10 cellular contexts compared by ENCODE assay signal in genomic region chr17:7840441-7840840, GRCh38. TPM values are rescaled to one million over a fixed set of nuclear protein-coding genes. Genes with fewer than 3 reads are reported as not detected.
DNase-seq lines count a peak whose midpoint lies in the region; ATAC-seq, FAIRE-seq and TF ChIP-seq lines count a peak whose summit lies in the region.
"Had no signal": no experiment of that assay in that cellular context is flagged by ENCODE, and none has a peak within 500 bp of the region (broad histone marks: within the 10 kb centered on the region; RNA-seq: fewer than 3 reads in every experiment).

No MANE protein-coding gene starts in this region.

- DNase-seq in activated T-cell treated with anti-CD3 and anti-CD28 coated beads, Interleukin-2, amount 50 U/mL, for 24 hours: no peak
- DNase-seq in activated T-cell treated with anti-CD3 and anti-CD28 coated beads, Interleukin-2, amount 50 U/mL, for 1 hour: no peak
- DNase-seq in activated CD4-positive, alpha-beta memory T cell treated with anti-CD3 and anti-CD28 coated beads for 36 hours: no peak
- DNase-seq in keratinocyte (ENCODE audit: low read depth, low spot score): no peak
- no peak for DNase-seq in retina
- DNase-seq: head of caudate nucleus, Right ventricle myocardium superior had no signal

- no peak overlapping the region for H3K4me3 ChIP-seq in keratinocyte (ENCODE audit: control insufficient read depth in 2 of 3, extremely low read depth in 1 of 3, insufficient read depth in 2 of 3, low read depth in 1 of 3, low read length in 3 of 3)
- peak overlapping the region in 1 of 5 donors; percentile 91 for H3K4me3 ChIP-seq in subcutaneous abdominal adipose tissue (ENCODE audit: low read depth in 1 of 5, low read length in 5 of 5)

- H3K27me3 ChIP-seq in keratinocyte (ENCODE audit: control insufficient read depth, extremely low read depth, insufficient read depth, low read length): no peaks in the 10 kb centered on the region
- H3K27me3 ChIP-seq in subcutaneous abdominal adipose tissue (ENCODE audit: control insufficient read depth in 5 of 5, insufficient read depth in 4 of 5, low read length in 5 of 5): peaks cover 0 to 6% (median 0%) of the 10 kb centered on the region in 5 donors

- H3K9me3 ChIP-seq in keratinocyte (ENCODE audit: control insufficient read depth, low read depth, low read length) (no peaks in the 10 kb centered on the region), subcutaneous abdominal adipose tissue (ENCODE audit: control insufficient read depth in 5 of 5, low read length in 5 of 5) (no peaks in the 10 kb centered on the region)

- H3K9me1 ChIP-seq in keratinocyte (ENCODE audit: control insufficient read depth, extremely low read depth, insufficient read depth, low read length): no peaks in the 10 kb centered on the region

- ATAC-seq in HG02571 (IDR thresholded peaks at IDR 0.05; ENCODE audit: unreplicated experiment) (no peak), GM21786 (IDR thresholded peaks at IDR 0.05; ENCODE audit: unreplicated experiment) (no peak)

- dilution Hi-C loops in keratinocyte (cut with MboI; ENCODE audit: extremely low pct_ligation_motif_present, low sequenced_read_pairs): no loop called here

- H3K4me2 ChIP-seq in keratinocyte (ENCODE audit: control insufficient read depth, extremely low read depth, insufficient read depth, low read depth, low read length): peak overlapping the region; percentile 99

- TF ChIP-seq CTCF in keratinocyte (optimal IDR thresholded peaks at IDR 0.05 in 1 of 3, IDR thresholded peaks at IDR 0.05 in 1 of 3, conservative IDR thresholded peaks at IDR 0.05 in 1 of 3; ENCODE audit: extremely low read depth in 1 of 3, insufficient read depth in 2 of 3, low read length in 3 of 3): no peak

- CTCF ChIA-PET in activated CD4-positive, alpha-beta memory T cell treated with anti-CD3 and anti-CD28 coated beads for 36 hours (lab: Charles Lee): interaction anchor here (1.0 to 1.5 kb wide), 2 partner anchors 11 to 97 kb away, joined by 4 read pairs; no protein-coding TSS in a partner anchor

- H3K36me3 ChIP-seq in keratinocyte (ENCODE audit: control insufficient read depth in 2 of 2, extremely low read depth in 1 of 2, insufficient read depth in 2 of 2, low read length in 2 of 2) (peaks cover 5 to 9% of the 10 kb centered on the region in 2 experiments), subcutaneous abdominal adipose tissue (ENCODE audit: control insufficient read depth in 5 of 5, insufficient read depth in 5 of 5, low read length in 5 of 5) (peaks cover 0 to 14% (median 2%) of the 10 kb centered on the region in 5 donors)

- POLR2A ChIA-PET in activated CD4-positive, alpha-beta memory T cell treated with anti-CD3 and anti-CD28 coated beads for 36 hours (lab: Charles Lee): interaction anchor here (1.0 kb wide), 1 partner anchor 9 kb away, joined by 3 read pairs; no protein-coding TSS in a partner anchor

- H3K79me2 ChIP-seq in keratinocyte (ENCODE audit: control insufficient read depth, insufficient read depth, low read length): peaks cover 20% of the 10 kb centered on the region

- no peak overlapping the region for H3K27ac ChIP-seq in keratinocyte (ENCODE audit: control insufficient read depth, insufficient read depth, low read length)
- H3K27ac ChIP-seq in subcutaneous abdominal adipose tissue (ENCODE audit: low read depth, low read length): peak overlapping the region; percentile 100

- peaks cover 2% of the 10 kb centered on the region for H4K20me1 ChIP-seq in keratinocyte (ENCODE audit: control insufficient read depth, extremely low read depth, insufficient read depth, low read length)

- H3K4me1 ChIP-seq in keratinocyte (ENCODE audit: control insufficient read depth, extremely low read depth, insufficient read depth, low read length) (peaks cover 53% of the 10 kb centered on the region), subcutaneous abdominal adipose tissue (ENCODE audit: control insufficient read depth in 5 of 5, insufficient read depth in 5 of 5, low read length in 5 of 5) (peaks cover 20 to 79% (median 57%) of the 10 kb centered on the region in 5 donors)

- H3K9me3 Mint-ChIP-seq in activated T-cell treated with anti-CD3 and anti-CD28 coated beads, Interleukin-2, amount 50 U/mL, for 24 hours: no peaks in the 10 kb centered on the region
- no peaks in the 10 kb centered on the region for H3K9me3 Mint-ChIP-seq in activated CD4-positive, alpha-beta memory T cell treated with anti-CD3 and anti-CD28 coated beads for 36 hours

- H3K27me3 Mint-ChIP-seq in activated T-cell treated with anti-CD3 and anti-CD28 coated beads, Interleukin-2, amount 50 U/mL, for 24 hours: no peaks in the 10 kb centered on the region
- no peaks in the 10 kb centered on the region for H3K27me3 Mint-ChIP-seq in activated CD4-positive, alpha-beta memory T cell treated with anti-CD3 and anti-CD28 coated beads for 36 hours

- peaks cover 36% of the 10 kb centered on the region for H3K36me3 Mint-ChIP-seq in activated T-cell treated with anti-CD3 and anti-CD28 coated beads, Interleukin-2, amount 50 U/mL, for 24 hours (ENCODE audit: low read depth)
- H3K36me3 Mint-ChIP-seq in activated CD4-positive, alpha-beta memory T cell treated with anti-CD3 and anti-CD28 coated beads for 36 hours: peaks cover 4% of the 10 kb centered on the region

- H3K27ac Mint-ChIP-seq in activated T-cell treated with anti-CD3 and anti-CD28 coated beads, Interleukin-2, amount 50 U/mL, for 24 hours: peak overlapping the region; percentile 100
- peak overlapping the region; percentile 85 for H3K27ac Mint-ChIP-seq in activated CD4-positive, alpha-beta memory T cell treated with anti-CD3 and anti-CD28 coated beads for 36 hours

- no peak overlapping the region for H2AFZ ChIP-seq in keratinocyte (ENCODE audit: control insufficient read depth, low read length)

- no peak overlapping the region for H3K9ac ChIP-seq in keratinocyte (ENCODE audit: control insufficient read depth, extremely low read depth, insufficient read depth, low read length)
- H3K9ac ChIP-seq in subcutaneous abdominal adipose tissue (ENCODE audit: low read length in 5 of 5): peak overlapping the region in 3 of 5 donors; percentile 24 to 74 (median 65)

- intact Hi-C loops in activated CD4-positive, alpha-beta memory T cell treated with anti-CD3 and anti-CD28 coated beads for 36 hours (cut with micrococcal nuclease): loop anchor here (5.0 kb wide), 6 partner anchors 268 to 598 kb away; partner anchors contain the start of genes CTC1, EIF5A, GABARAP and HES7

- peak overlapping the region; percentile 97 for H3K4me3 Mint-ChIP-seq in activated T-cell treated with anti-CD3 and anti-CD28 coated beads, Interleukin-2, amount 50 U/mL, for 24 hours
- H3K4me3 Mint-ChIP-seq in activated CD4-positive, alpha-beta memory T cell treated with anti-CD3 and anti-CD28 coated beads for 36 hours: peak overlapping the region; percentile 85

- no peak for FAIRE-seq in keratinocyte (lab: Jason Lieb, UNC)

- peaks cover 56% of the 10 kb centered on the region for H3K4me1 Mint-ChIP-seq in activated T-cell treated with anti-CD3 and anti-CD28 coated beads, Interleukin-2, amount 50 U/mL, for 24 hours (ENCODE audit: low read depth)
- H3K4me1 Mint-ChIP-seq in activated CD4-positive, alpha-beta memory T cell treated with anti-CD3 and anti-CD28 coated beads for 36 hours (ENCODE audit: low read depth): peaks cover 54% of the 10 kb centered on the region

RNA-seq across cellular contexts. Expression of gene KDM6B, which starts 6.4 kb away (rescaled TPM):
- 10 to 100 TPM; 44.1 to 49.6 TPM for total RNA-seq in activated CD4-positive, alpha-beta memory T cell treated with anti-CD3 and anti-CD28 coated beads for 36 hours
- polyA plus RNA-seq in keratinocyte: 1.0 to 1.6 TPM (median 1.4 TPM) in 3 replicates
- polyA plus RNA-seq in keratinocyte (2011; ENCODE audit: low read depth): 8.2 TPM
- 1.0 and 1.6 TPM in 2 replicates for polyA plus RNA-seq in keratinocyte (2011; cell fraction: cytosol; rRNA removed)
- 11.7 and 18.0 TPM in 2 replicates for polyA plus RNA-seq in keratinocyte (2011; cell fraction: nucleus; rRNA removed)
- 9.1 and 12.5 TPM in 2 replicates for polyA plus RNA-seq in keratinocyte (2012; ENCODE audit: low replicate concordance)
- polyA minus RNA-seq in keratinocyte: 2.3 to 8.4 TPM (median 5.9 TPM) in 3 replicates
- polyA minus RNA-seq in keratinocyte (2011; cell fraction: cytosol; rRNA and poly(A)+ RNA removed): 4.0 TPM
- polyA minus RNA-seq in keratinocyte (2011; cell fraction: nucleus; rRNA and poly(A)+ RNA removed): 18.1 and 23.6 TPM in 2 replicates

RNA-seq across cellular contexts. Expression of gene TMEM88, which starts 14.4 kb away (rescaled TPM):
- 1 to 10 TPM; 2.2 to 2.4 TPM for total RNA-seq in activated CD4-positive, alpha-beta memory T cell treated with anti-CD3 and anti-CD28 coated beads for 36 hours
- 0.14 to 0.45 TPM (median 0.24 TPM) in 3 replicates for polyA plus RNA-seq in keratinocyte
- polyA plus RNA-seq in keratinocyte (2011; ENCODE audit: low read depth): not detected
- 0.09 and 0.16 TPM in 2 replicates for polyA plus RNA-seq in keratinocyte (2011; cell fraction: cytosol; rRNA removed)
- 2.1 and 3.6 TPM in 2 replicates for polyA plus RNA-seq in keratinocyte (2011; cell fraction: nucleus; rRNA removed)
- 0.36 and 1.5 TPM in 2 replicates for polyA plus RNA-seq in keratinocyte (2012; ENCODE audit: low replicate concordance)
- not detected in 3 replicates for polyA minus RNA-seq in keratinocyte
- not detected for polyA minus RNA-seq in keratinocyte (2011; cell fraction: cytosol; rRNA and poly(A)+ RNA removed)
- polyA minus RNA-seq in keratinocyte (2011; cell fraction: nucleus; rRNA and poly(A)+ RNA removed): 2.6 TPM in 1 of 2 replicates, not detected in the other

RNA-seq across cellular contexts. Expression of gene NAA38, which starts 16.9 kb away (rescaled TPM):
- total RNA-seq in activated CD4-positive, alpha-beta memory T cell treated with anti-CD3 and anti-CD28 coated beads for 36 hours: 10 to 100 TPM; 68.2 to 74.7 TPM
- 41.0 to 130 TPM (median 70.9 TPM) in 3 replicates for polyA plus RNA-seq in keratinocyte
- polyA plus RNA-seq in keratinocyte (2011; ENCODE audit: low read depth): 31.0 TPM
- 30.0 and 56.4 TPM in 2 replicates for polyA plus RNA-seq in keratinocyte (2011; cell fraction: cytosol; rRNA removed)
- polyA plus RNA-seq in keratinocyte (2011; cell fraction: nucleus; rRNA removed): 21.9 and 22.5 TPM in 2 replicates
- polyA plus RNA-seq in keratinocyte (2012; ENCODE audit: low replicate concordance): 51.7 and 115 TPM in 2 replicates
- 11.5 to 53.1 TPM (median 28.6 TPM) in 3 replicates for polyA minus RNA-seq in keratinocyte
- polyA minus RNA-seq in keratinocyte (2011; cell fraction: cytosol; rRNA and poly(A)+ RNA removed): 221 TPM
- 8.3 and 23.7 TPM in 2 replicates for polyA minus RNA-seq in keratinocyte (2011; cell fraction: nucleus; rRNA and poly(A)+ RNA removed)

RNA-seq across cellular contexts. Expression of gene CYB5D1, which starts 17.4 kb away (rescaled TPM):
- 1 to 10 TPM; 6.0 to 6.9 TPM for total RNA-seq in activated CD4-positive, alpha-beta memory T cell treated with anti-CD3 and anti-CD28 coated beads for 36 hours
- polyA plus RNA-seq in keratinocyte: 9.0 to 14.8 TPM (median 12.4 TPM) in 3 replicates
- polyA plus RNA-seq in keratinocyte (2011; ENCODE audit: low read depth): 3.5 TPM
- 7.8 and 10.9 TPM in 2 replicates for polyA plus RNA-seq in keratinocyte (2011; cell fraction: cytosol; rRNA removed)
- polyA plus RNA-seq in keratinocyte (2011; cell fraction: nucleus; rRNA removed): 15.4 and 19.2 TPM in 2 replicates
- polyA plus RNA-seq in keratinocyte (2012; ENCODE audit: low replicate concordance): 6.5 and 9.8 TPM in 2 replicates
- 6.2 to 12.7 TPM (median 6.7 TPM) in 3 replicates for polyA minus RNA-seq in keratinocyte
- 9.8 TPM for polyA minus RNA-seq in keratinocyte (2011; cell fraction: cytosol; rRNA and poly(A)+ RNA removed)
- polyA minus RNA-seq in keratinocyte (2011; cell fraction: nucleus; rRNA and poly(A)+ RNA removed): 5.5 and 9.0 TPM in 2 replicates

RNA-seq across cellular contexts. Expression of gene CHD3, which starts 48.1 kb away (rescaled TPM):
- total RNA-seq in activated CD4-positive, alpha-beta memory T cell treated with anti-CD3 and anti-CD28 coated beads for 36 hours: 100 to 1,000 TPM; 120 to 133 TPM
- polyA plus RNA-seq in keratinocyte: 27.8 to 30.1 TPM (median 28.1 TPM) in 3 replicates
- polyA plus RNA-seq in keratinocyte (2011; ENCODE audit: low read depth): 19.1 TPM
- 21.7 and 36.9 TPM in 2 replicates for polyA plus RNA-seq in keratinocyte (2011; cell fraction: cytosol; rRNA removed)
- 110 and 113 TPM in 2 replicates for polyA plus RNA-seq in keratinocyte (2011; cell fraction: nucleus; rRNA removed)
- 21.0 and 81.2 TPM in 2 replicates for polyA plus RNA-seq in keratinocyte (2012; ENCODE audit: low replicate concordance)
- 51.0 to 122 TPM (median 65.2 TPM) in 3 replicates for polyA minus RNA-seq in keratinocyte
- polyA minus RNA-seq in keratinocyte (2011; cell fraction: cytosol; rRNA and poly(A)+ RNA removed): 83.5 TPM
- 50.3 and 60.0 TPM in 2 replicates for polyA minus RNA-seq in keratinocyte (2011; cell fraction: nucleus; rRNA and poly(A)+ RNA removed)
